8 cellular contexts compared by ENCODE assay signal in the genomic region with DNA sequence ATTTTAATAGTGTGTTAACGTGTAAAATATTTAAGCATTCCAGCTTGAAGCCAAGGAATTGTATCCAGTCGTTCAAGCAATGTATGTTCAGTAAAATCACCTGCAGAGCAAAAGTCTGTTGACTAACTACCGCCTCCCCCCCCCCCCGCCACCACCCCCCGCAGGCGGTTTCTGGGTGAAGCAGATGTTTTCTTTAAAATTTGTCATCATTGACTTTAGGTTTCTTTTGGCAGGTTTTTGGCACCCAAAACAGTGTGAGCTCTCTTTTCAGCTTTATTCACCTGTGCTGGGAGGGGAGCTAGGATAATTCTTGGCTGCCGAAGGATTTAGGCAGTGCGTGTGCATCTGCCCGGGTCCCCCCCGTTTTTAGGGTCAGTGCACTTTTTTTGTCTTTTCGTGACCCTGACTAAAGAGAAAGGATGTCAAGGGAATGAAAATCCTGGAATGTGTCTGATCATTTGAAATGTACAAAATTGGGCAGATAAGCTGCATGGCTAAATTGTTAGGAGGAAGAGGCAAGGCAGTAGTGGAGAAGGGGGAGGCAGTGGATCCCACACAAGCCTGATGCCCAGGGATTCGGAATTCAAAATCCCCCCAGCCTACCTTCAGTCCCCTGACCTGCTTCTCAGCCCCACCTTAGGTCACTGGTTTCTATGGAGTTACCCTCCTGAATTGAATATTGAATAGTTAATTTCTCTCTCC. TPM values are rescaled to one million over a fixed set of nuclear protein-coding genes. Genes with fewer than 3 reads are reported as not detected.
DNase-seq lines count a peak whose midpoint lies in the region; ATAC-seq and TF ChIP-seq lines count a peak whose summit lies in the region.

No MANE protein-coding gene starts in this region.

- no peak overlapping the region for H2AFZ ChIP-seq in PC-3 (ENCODE audit: low read length)

- peak overlapping the region; percentile 35 for H3K9ac ChIP-seq in ES-I3 (ENCODE audit: low read depth, low read length)
- H3K9ac ChIP-seq in PC-3 (ENCODE audit: low read length) = peak overlapping the region; percentile 66

- peak overlapping the region; percentile 74 for H3K4me3 Mint-ChIP-seq in progenitor cell of endocrine pancreas (ENCODE audit: low read depth)

- H3K27ac ChIP-seq in PC-3 (ENCODE audit: low read length) (peak overlapping the region; percentile 86), esophagus squamous epithelium (peak overlapping the region in 3 of 4 donors; percentile 60 to 75 (median 72))

- no peaks in the 10 kb centered on the region for H3K9me2 ChIP-seq in PC-3 (replicated peaks; ENCODE audit: low read length)

- no peaks in the 10 kb centered on the region for H3K9me3 Mint-ChIP-seq in progenitor cell of endocrine pancreas (ENCODE audit: low read depth)

- POLR2A ChIA-PET in PC-3 (lab: Charles Lee; ENCODE audit: unreplicated experiment) = interaction anchor here (0.6 to 1.8 kb wide), 10 partner anchors 23 to 1195 kb away, joined by 3 to 65 read pairs (median 7); no protein-coding TSS in a partner anchor

- H3K36me3 ChIP-seq in ES-I3 (ENCODE audit: insufficient read depth, low read length) (no peaks in the 10 kb centered on the region; the same call in 1 of the 2 replicates), PC-3 (ENCODE audit: low read depth, low read length) (peaks cover 5% of the 10 kb centered on the region; the same call in 1 of the 2 replicates), esophagus squamous epithelium (peaks cover 0 to 12% (median 0%) of the 10 kb centered on the region in 3 donors)

- H3F3A ChIP-seq in PC-3 (ENCODE audit: low read length, unreplicated experiment) = peaks cover 5% of the 10 kb centered on the region

- peaks cover 2% of the 10 kb centered on the region for H3K36me3 Mint-ChIP-seq in progenitor cell of endocrine pancreas (ENCODE audit: insufficient read depth)

- H3K27me3 ChIP-seq in PC-3 (ENCODE audit: low read length) = no peaks in the 10 kb centered on the region
- H3K27me3 ChIP-seq in esophagus squamous epithelium = peaks cover 0 to 19% (median 0%) of the 10 kb centered on the region in 4 donors

- TF ChIP-seq CTCF in PC-3 (conservative IDR thresholded peaks at IDR 0.05; ENCODE audit: low read depth, low read length) (no peak), esophagus squamous epithelium (IDR thresholded peaks at IDR 0.05) (no peak), progenitor cell of endocrine pancreas (IDR thresholded peaks at IDR 0.05; ENCODE audit: unreplicated experiment) (no peak)

- intact Hi-C loops in PC-3 (cut with micrococcal nuclease) = loop anchor here (1.0 to 5.0 kb wide), 5 partner anchors 33 to 314 kb away; a partner anchor contains a TSS
- intact Hi-C loops in esophagus squamous epithelium (cut with DNase I) = no loop called here

- H3K27me3 Mint-ChIP-seq in progenitor cell of endocrine pancreas = peaks cover 19% of the 10 kb centered on the region

- H3K4me3 ChIP-seq in PC-3 (ENCODE audit: low read length) (peak overlapping the region; percentile 77), esophagus squamous epithelium (peak overlapping the region; percentile 25 to 63 (median 52))

- TF ChIP-seq POLR2A in esophagus squamous epithelium (IDR thresholded peaks at IDR 0.05) = no peak

- H3K9me3 ChIP-seq in ES-I3 (ENCODE audit: control insufficient read depth, insufficient read depth, low read length) (no peaks in the 10 kb centered on the region), PC-3 (ENCODE audit: low read length) (no peaks in the 10 kb centered on the region), esophagus squamous epithelium (no peaks in the 10 kb centered on the region)

- H3K4me1 Mint-ChIP-seq in progenitor cell of endocrine pancreas (ENCODE audit: low read depth) = peaks cover 41% of the 10 kb centered on the region

- H3K4me1 ChIP-seq in ES-I3 (ENCODE audit: insufficient read depth, low read length) (peaks cover 12% of the 10 kb centered on the region), PC-3 (ENCODE audit: insufficient read depth, low read length) (peaks cover 76% of the 10 kb centered on the region), esophagus squamous epithelium (peaks cover 5 to 80% (median 8%) of the 10 kb centered on the region in 3 donors)

- H3K4me2 ChIP-seq in PC-3 (ENCODE audit: low read length) = peak overlapping the region; percentile 84

- H4K20me1 ChIP-seq in PC-3 (ENCODE audit: low read length) = no peaks in the 10 kb centered on the region

- H3K79me2 ChIP-seq in PC-3 (ENCODE audit: low read length) = peaks cover 21% of the 10 kb centered on the region

- no TSS peak for BruUV-seq in PC-3 (replicated peaks; lab: Mats Ljungman, UMichigan)

- no peak overlapping the region for H3K27ac Mint-ChIP-seq in progenitor cell of endocrine pancreas

- peak; percentile 1; the same call in 1 of the 2 replicates for ATAC-seq in PC-3
- ATAC-seq in GM18861 (IDR thresholded peaks at IDR 0.05; ENCODE audit: unreplicated experiment) = no peak
- no peak for ATAC-seq in GM19035 (IDR thresholded peaks at IDR 0.05; ENCODE audit: unreplicated experiment)

- DNase-seq in PC-3 (peak; percentile 87), esophagus squamous epithelium (lab: John Stamatoyannopoulos, UW) (no peak), progenitor cell of endocrine pancreas (ENCODE audit: low spot score, unreplicated experiment) (no peak), LoVo (ENCODE audit: low spot score) (no peak), NCI-H1694 (lab: John Stamatoyannopoulos, UW) (no peak)

- CTCF ChIA-PET in PC-3 (lab: Charles Lee) = interaction anchor here (0.5 to 1.4 kb wide), 7 partner anchors 33 to 318 kb away, joined by 3 to 12 read pairs (median 5); no protein-coding TSS in a partner anchor

- 22 to 26% methylated on average over 11 to 12 of the region's 12 CpGs for WGBS in esophagus squamous epithelium, 2 donors

RNA-seq across cellular contexts. Expression of a gene that starts 1.1 kb away (rescaled TPM):
- 21.9 and 25.6 TPM in 2 replicates for total RNA-seq in PC-3 (2014; rRNA removed)
- 10 to 100 TPM in 1 of 4 donors, 1 to 10 TPM in 3; 3.0 to 11.8 (median 5.9) TPM for total RNA-seq in esophagus squamous epithelium
- 2.0 and 2.6 TPM in 2 replicates for total RNA-seq in progenitor cell of endocrine pancreas
